In the genomic region with DNA sequence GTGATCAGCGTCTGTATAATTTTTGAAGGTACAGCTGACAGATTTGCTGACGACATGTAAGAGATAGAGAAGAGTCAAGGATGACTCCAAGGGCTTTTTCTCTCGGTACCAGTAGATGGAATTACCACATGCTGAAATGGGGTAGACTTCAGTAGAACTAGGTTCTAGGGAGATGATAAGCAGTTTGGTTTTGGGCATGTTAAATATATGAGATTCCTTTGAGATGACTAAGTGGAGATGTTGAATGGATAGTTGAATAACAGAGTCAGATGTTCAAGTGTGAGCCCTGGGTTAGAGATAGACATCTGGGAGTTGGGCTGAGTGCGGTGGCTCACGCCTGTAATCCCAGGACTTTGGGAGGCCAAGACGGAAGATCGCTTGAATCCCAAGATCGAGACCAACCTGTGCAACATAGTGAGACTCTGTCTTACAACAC, we compare ENCODE assay signal across 10 cellular contexts. TPM values are rescaled to one million over a fixed set of nuclear protein-coding genes. Genes with fewer than 3 reads are reported as not detected.
DNase-seq lines count a peak whose midpoint lies in the region; ATAC-seq and TF ChIP-seq lines count a peak whose summit lies in the region.
"Had no signal": no experiment of that assay in that cellular context is flagged by ENCODE, and none has a peak within 500 bp of the region (broad histone marks: within the 10 kb centered on the region; RNA-seq: fewer than 3 reads in every experiment).

No MANE protein-coding gene starts in this region.

- no peaks in the 10 kb centered on the region for H3K9me3 Mint-ChIP-seq in activated CD4-positive, alpha-beta T cell treated with anti-CD3 and anti-CD28 coated beads, Interleukin-2, amount 10 ng/mL, durations not matched to agents 7 days and 5 days
- no peaks in the 10 kb centered on the region for H3K9me3 Mint-ChIP-seq in activated CD4-positive, alpha-beta T cell treated with anti-CD3 and anti-CD28 coated beads, Interleukin-2, amount 10 ng/mL, durations not matched to agents 24 days and 14 days

- H3K4me1 Mint-ChIP-seq in activated CD4-positive, alpha-beta T cell treated with anti-CD3 and anti-CD28 coated beads, Interleukin-2, amount 10 ng/mL, durations not matched to agents 7 days and 5 days, result peaks cover 21% of the 10 kb centered on the region
- peaks cover 23% of the 10 kb centered on the region for H3K4me1 Mint-ChIP-seq in activated CD4-positive, alpha-beta T cell treated with anti-CD3 and anti-CD28 coated beads, Interleukin-2, amount 10 ng/mL, durations not matched to agents 24 days and 14 days

- POLR2A ChIA-PET in activated CD4-positive, alpha-beta T cell treated with anti-CD3 and anti-CD28 coated beads, Interleukin-2, amount 10 ng/mL, durations not matched to agents 7 days and 5 days (lab: Charles Lee), result no interaction called here

- intact Hi-C loops in activated CD4-positive, alpha-beta T cell treated with anti-CD3 and anti-CD28 coated beads, Interleukin-2, amount 10 ng/mL, durations not matched to agents 24 days and 14 days (cut with micrococcal nuclease), result no loop called here

- H3K9me3 ChIP-seq in SJCRH30 (replicated peaks) (no peaks in the 10 kb centered on the region), fibroblast of lung (ENCODE audit: control insufficient read depth, insufficient read depth, low read depth, low read length) (no peaks in the 10 kb centered on the region)

- no peaks in the 10 kb centered on the region for H3K27me3 ChIP-seq in SJCRH30
- H3K27me3 ChIP-seq in fibroblast of lung (ENCODE audit: control insufficient read depth, insufficient read depth, low read length), result no peaks in the 10 kb centered on the region

- CTCF ChIA-PET in activated CD4-positive, alpha-beta T cell treated with anti-CD3 and anti-CD28 coated beads, Interleukin-2, amount 10 ng/mL, durations not matched to agents 7 days and 5 days (lab: Charles Lee), result no interaction called here

- H3K27ac ChIP-seq in SJCRH30 (peak overlapping the region; percentile 15), fibroblast of lung (ENCODE audit: insufficient read depth, low read length) (peak overlapping the region; percentile 31)
- H3K27ac ChIP-seq: 22Rv1 had no signal

- H3K79me2 ChIP-seq in fibroblast of lung (ENCODE audit: control insufficient read depth, insufficient read depth, low read length), result peaks cover 1% of the 10 kb centered on the region

- no peak for ATAC-seq in GM19455 (IDR thresholded peaks at IDR 0.05; ENCODE audit: unreplicated experiment)

- TF ChIP-seq CTCF in fibroblast of lung (conservative IDR thresholded peaks at IDR 0.05 in 1 of 2, IDR thresholded peaks at IDR 0.05 in 1 of 2; ENCODE audit: low read depth in 1 of 2, low read length in 2 of 2), result no peak

- DNase-seq in activated CD4-positive, alpha-beta T cell treated with anti-CD3 and anti-CD28 coated beads, Interleukin-2, amount 10 ng/mL, durations not matched to agents 7 days and 5 days, result no peak
- no peak for DNase-seq in activated CD4-positive, alpha-beta T cell treated with anti-CD3 and anti-CD28 coated beads, Interleukin-2, amount 10 ng/mL, durations not matched to agents 24 days and 14 days
- DNase-seq in SJCRH30 (peak; percentile 14 to 30), fibroblast of lung (ENCODE audit: low read depth in 2 of 2) (peak; percentile 52 to 92), renal cortical epithelial cell (ENCODE audit: low read depth) (peak; percentile 66), anterior cingulate cortex (lab: John Stamatoyannopoulos, UW) (no peak)
- DNase-seq in activated effector memory CD4-positive, alpha-beta T cell treated with Interleukin-2 at 50 U/mL for 16 hours, result no peak
- DNase-seq: NCI-H1436 had no signal

- H3K4me3 Mint-ChIP-seq in activated CD4-positive, alpha-beta T cell treated with anti-CD3 and anti-CD28 coated beads, Interleukin-2, amount 10 ng/mL, durations not matched to agents 7 days and 5 days, result no peak overlapping the region
- no peak overlapping the region for H3K4me3 Mint-ChIP-seq in activated CD4-positive, alpha-beta T cell treated with anti-CD3 and anti-CD28 coated beads, Interleukin-2, amount 10 ng/mL, durations not matched to agents 24 days and 14 days

- H3K4me1 ChIP-seq in SJCRH30 (peaks cover 3% of the 10 kb centered on the region; the same call in 1 of the 2 replicates), fibroblast of lung (ENCODE audit: control insufficient read depth, extremely low read depth, insufficient read depth, low read length) (peaks cover 16% of the 10 kb centered on the region)

- no peaks in the 10 kb centered on the region for H3K27me3 Mint-ChIP-seq in activated CD4-positive, alpha-beta T cell treated with anti-CD3 and anti-CD28 coated beads, Interleukin-2, amount 10 ng/mL, durations not matched to agents 7 days and 5 days
- no peaks in the 10 kb centered on the region for H3K27me3 Mint-ChIP-seq in activated CD4-positive, alpha-beta T cell treated with anti-CD3 and anti-CD28 coated beads, Interleukin-2, amount 10 ng/mL, durations not matched to agents 24 days and 14 days

- peak overlapping the region; percentile 9 for H3K27ac Mint-ChIP-seq in activated CD4-positive, alpha-beta T cell treated with anti-CD3 and anti-CD28 coated beads, Interleukin-2, amount 10 ng/mL, durations not matched to agents 7 days and 5 days
- no peak overlapping the region for H3K27ac Mint-ChIP-seq in activated CD4-positive, alpha-beta T cell treated with anti-CD3 and anti-CD28 coated beads, Interleukin-2, amount 10 ng/mL, durations not matched to agents 24 days and 14 days

- H4K20me1 ChIP-seq in fibroblast of lung (ENCODE audit: control insufficient read depth, extremely low read depth, insufficient read depth, low read length), result no peaks in the 10 kb centered on the region

- peaks cover 16% of the 10 kb centered on the region for H3K36me3 ChIP-seq in SJCRH30
- no peaks in the 10 kb centered on the region for H3K36me3 ChIP-seq in fibroblast of lung (ENCODE audit: control insufficient read depth, insufficient read depth, low read length)

- H3K9ac ChIP-seq in fibroblast of lung (ENCODE audit: insufficient read depth, low read length), result no peak overlapping the region

- H3K36me3 Mint-ChIP-seq in activated CD4-positive, alpha-beta T cell treated with anti-CD3 and anti-CD28 coated beads, Interleukin-2, amount 10 ng/mL, durations not matched to agents 7 days and 5 days (ENCODE audit: low read depth), result peaks cover 23% of the 10 kb centered on the region
- peaks cover 22% of the 10 kb centered on the region for H3K36me3 Mint-ChIP-seq in activated CD4-positive, alpha-beta T cell treated with anti-CD3 and anti-CD28 coated beads, Interleukin-2, amount 10 ng/mL, durations not matched to agents 24 days and 14 days (ENCODE audit: low read depth)

- no peak overlapping the region for H2AFZ ChIP-seq in fibroblast of lung (ENCODE audit: low read length)

- H3K4me3 ChIP-seq in SJCRH30 (no peak overlapping the region), fibroblast of lung (replicated peaks in 1 of 4; ENCODE audit: control extremely low read depth in 1 of 4, insufficient read depth in 1 of 4, low read depth in 3 of 4, low read length in 4 of 4) (no peak overlapping the region)

- H3K4me2 ChIP-seq in fibroblast of lung (ENCODE audit: extremely low read depth, insufficient read depth, low read length), result peak overlapping the region; percentile 27

RNA-seq across cellular contexts. Expression of gene PHF20, which starts 50.0 kb away (rescaled TPM):
- 10 to 100 TPM; 47.8 to 49.0 TPM for total RNA-seq in activated CD4-positive, alpha-beta T cell treated with anti-CD3 and anti-CD28 coated beads, Interleukin-2, amount 10 ng/mL, durations not matched to agents 7 days and 5 days
- total RNA-seq in activated CD4-positive, alpha-beta T cell treated with anti-CD3 and anti-CD28 coated beads, Interleukin-2, amount 10 ng/mL, durations not matched to agents 24 days and 14 days, result 53.8 and 62.9 TPM in 2 replicates
- total RNA-seq in SJCRH30 (2014; rRNA removed; shearing (Covaris generic)), result 59.0 and 72.2 TPM in 2 replicates
- total RNA-seq in fibroblast of lung (28.2 and 40.1 TPM in 2 replicates), renal cortical epithelial cell (20.0 and 58.4 TPM in 2 replicates)
- 31.4 and 32.5 TPM in 2 replicates for polyA plus RNA-seq in fibroblast of lung
- polyA plus RNA-seq in fibroblast of lung (2012), result 24.4 and 29.6 TPM in 2 replicates
- 49.2 and 74.5 TPM in 2 replicates for polyA minus RNA-seq in fibroblast of lung (ENCODE audit: low replicate concordance)

Comparison
In these comparisons a context has a peak if more than half of its experiments do, and no peak if none do; other contexts are left out.
1. DNase-seq: peak in SJCRH30 (2 of 2), fibroblast of lung (2 of 2) and renal cortical epithelial cell (single experiment); none in activated CD4-positive, alpha-beta T cell treated with anti-CD3 and anti-CD28 coated beads, Interleukin-2, amount 10 ng/mL, durations not matched to agents 7 days and 5 days (single experiment), activated CD4-positive, alpha-beta T cell treated with anti-CD3 and anti-CD28 coated beads, Interleukin-2, amount 10 ng/mL, durations not matched to agents 24 days and 14 days (single experiment), anterior cingulate cortex (0 of 58) and activated effector memory CD4-positive, alpha-beta T cell treated with Interleukin-2 at 50 U/mL for 16 hours (single experiment).